Comparison of ENCODE assay signal across 10 cellular contexts in genomic region chr16:2530629-2531318, GRCh38. TPM values are rescaled to one million over a fixed set of nuclear protein-coding genes. Genes with fewer than 3 reads are reported as not detected.
DNase-seq lines count a peak whose midpoint lies in the region; ATAC-seq and TF ChIP-seq lines count a peak whose summit lies in the region.
"Had no signal": no experiment of that assay in that cellular context is flagged by ENCODE, and none has a peak within 500 bp of the region (broad histone marks: within the 10 kb centered on the region; RNA-seq: fewer than 3 reads in every experiment).

No MANE protein-coding gene starts in this region.

- peak overlapping the region; percentile 84 for H2BK12ac ChIP-seq in neuronal stem cell (ENCODE audit: low read length)

- peaks cover 16% of the 10 kb centered on the region for H3K4me1 ChIP-seq in NT2/D1 (ENCODE audit: insufficient read depth, insufficient read length)
- no peaks in the 10 kb centered on the region for H3K4me1 ChIP-seq in endodermal cell (ENCODE audit: control insufficient read depth, insufficient read depth, low read length)
- H3K4me1 ChIP-seq in neuronal stem cell (ENCODE audit: control insufficient read depth in 2 of 2, insufficient read depth in 1 of 2, low read depth in 1 of 2, low read length in 2 of 2), result peaks cover 6 to 15% of the 10 kb centered on the region in 2 donors

- peak overlapping the region; percentile 95 for H2BK5ac ChIP-seq in neuronal stem cell (ENCODE audit: low read length)

- H2BK120ac ChIP-seq in neuronal stem cell (ENCODE audit: low read depth, low read length), result no peak overlapping the region

- no peak overlapping the region for H3K27ac ChIP-seq in endodermal cell (ENCODE audit: low read depth, low read length)
- H3K27ac ChIP-seq in neuronal stem cell (replicated peaks; ENCODE audit: low read length), result no peak overlapping the region

- TF ChIP-seq CTCF in CD14-positive monocyte (IDR thresholded peaks at IDR 0.05), result no peak
- no peak for TF ChIP-seq CTCF in endodermal cell (conservative IDR thresholded peaks at IDR 0.05)

- peak overlapping the region; percentile 38 for H3K18ac ChIP-seq in neuronal stem cell (ENCODE audit: low read length)

- intact Hi-C loops in CD14-positive monocyte (cut with micrococcal nuclease), result no loop called here

- no peak overlapping the region for H3K14ac ChIP-seq in neuronal stem cell (ENCODE audit: low read length)

- H3K27me3 Mint-ChIP-seq in CD14-positive monocyte (ENCODE audit: low read depth in 3 of 3) (peaks cover 0 to 5% (median 0%) of the 10 kb centered on the region in 3 donors), endodermal cell (ENCODE audit: insufficient read depth) (peaks cover 11% of the 10 kb centered on the region)

- no peak for DNase-seq in CD14-positive monocyte (ENCODE audit: low spot score)
- no peak for DNase-seq in NT2/D1 (ENCODE audit: low read depth, low spot score)
- peak; percentile 62 for DNase-seq in endodermal cell
- no peak for DNase-seq in neuronal stem cell (ENCODE audit: low spot score)
- DNase-seq in NCI-H146 (lab: John Stamatoyannopoulos, UW), result no peak
- no peak for DNase-seq in NCI-H1092 (lab: John Stamatoyannopoulos, UW)
- DNase-seq in effector CD4-positive, alpha-beta T cell, result no peak
- DNase-seq: activated CD4-positive, alpha-beta T cell treated with anti-CD3 and anti-CD28 coated beads, Interleukin-2, amount 50 U/mL, for 48 hours; GDM1 had no signal

- peak overlapping the region; percentile 67 for H2BK15ac ChIP-seq in neuronal stem cell (ENCODE audit: low read length)

- H4K8ac ChIP-seq in neuronal stem cell (ENCODE audit: low read depth, low read length), result peak overlapping the region; percentile 23

- peaks cover 7% of the 10 kb centered on the region for H3K79me1 ChIP-seq in neuronal stem cell (ENCODE audit: low read depth, low read length)

- no peak overlapping the region for H4K91ac ChIP-seq in neuronal stem cell (ENCODE audit: low read depth, low read length, poor library complexity)

- H3K27me3 ChIP-seq in NT2/D1 (ENCODE audit: insufficient read depth, insufficient read length), result no peaks in the 10 kb centered on the region
- H3K27me3 ChIP-seq in endodermal cell (ENCODE audit: control insufficient read depth, insufficient read depth, low read length, poor library complexity, severe bottlenecking), result no peaks in the 10 kb centered on the region
- peaks cover 0 to 2% (median 0%) of the 10 kb centered on the region in 3 experiments for H3K27me3 ChIP-seq in neuronal stem cell (ENCODE audit: control insufficient read depth in 3 of 3, insufficient read depth in 3 of 3, low read depth in 1 of 3, low read length in 3 of 3)

- H3K27ac Mint-ChIP-seq in CD14-positive monocyte (peak overlapping the region; percentile 87 to 98 (median 92)), endodermal cell (peak overlapping the region; percentile 92)

- H3K4me3 ChIP-seq in NT2/D1 (ENCODE audit: insufficient read length, low read depth) (no peak overlapping the region), endodermal cell (ENCODE audit: low read length) (peak overlapping the region; percentile 80), neuronal stem cell (ENCODE audit: low read length in 2 of 2) (peak overlapping the region in 1 of 2 donors; percentile 53)

- H3K4me2 ChIP-seq in neuronal stem cell (ENCODE audit: insufficient read depth, low read length, poor library complexity, severe bottlenecking), result peak overlapping the region; percentile 14

- H3K4me1 Mint-ChIP-seq in CD14-positive monocyte (peaks cover 38% of the 10 kb centered on the region), endodermal cell (no peaks in the 10 kb centered on the region)

- peak overlapping the region; percentile 66 for H3K4ac ChIP-seq in neuronal stem cell (ENCODE audit: low read length)

- H3K36me3 ChIP-seq in NT2/D1 (ENCODE audit: insufficient read depth, insufficient read length, low read length), result peaks cover 52% of the 10 kb centered on the region
- peaks cover 32% of the 10 kb centered on the region for H3K36me3 ChIP-seq in endodermal cell (ENCODE audit: control insufficient read depth, insufficient read depth, low read length)
- H3K36me3 ChIP-seq in neuronal stem cell (replicated peaks in 1 of 2; ENCODE audit: control insufficient read depth in 2 of 2, insufficient read depth in 2 of 2, low read length in 2 of 2), result peaks cover 12 to 31% of the 10 kb centered on the region in 2 donors

- no peak overlapping the region for H2AFZ ChIP-seq in neuronal stem cell (ENCODE audit: low read length)

- H3K23ac ChIP-seq in neuronal stem cell (ENCODE audit: low read depth, low read length, poor library complexity), result peak overlapping the region; percentile 99

- 88 to 94% methylated on average over 8 to 14 of the region's 14 CpGs for WGBS in endodermal cell (ENCODE audit: insufficient coverage in 1 of 2, insufficient read length in 1 of 2), 2 experiments
- no CpG with 5 or more reads among the region's 14 CpGs for WGBS in neuronal stem cell (ENCODE audit: extremely low coverage in 2 of 2, insufficient read length in 2 of 2, insufficient replicate concordance in 1 of 2), 2 donors

- no peaks in the 10 kb centered on the region for H3K9me3 ChIP-seq in NT2/D1 (ENCODE audit: insufficient read depth, low read length)
- H3K9me3 ChIP-seq in endodermal cell (ENCODE audit: control insufficient read depth, low read length), result no peaks in the 10 kb centered on the region
- no peaks in the 10 kb centered on the region for H3K9me3 ChIP-seq in neuronal stem cell (replicated peaks in 1 of 2; ENCODE audit: control insufficient read depth in 2 of 2, insufficient read depth in 1 of 2, low read depth in 1 of 2, low read length in 2 of 2)

- H3K4me3 Mint-ChIP-seq in CD14-positive monocyte, result peak overlapping the region; percentile 82 to 91
- peak overlapping the region; percentile 78 for H3K4me3 Mint-ChIP-seq in endodermal cell

- no peaks in the 10 kb centered on the region for H3K9me3 Mint-ChIP-seq in CD14-positive monocyte
- H3K9me3 Mint-ChIP-seq in endodermal cell, result no peaks in the 10 kb centered on the region

- H3K9ac ChIP-seq in NT2/D1 (ENCODE audit: insufficient read length, low read depth) (peak overlapping the region; percentile 84), endodermal cell (ENCODE audit: extremely low read depth, low read length, poor library complexity, severe bottlenecking) (no peak overlapping the region), neuronal stem cell (ENCODE audit: low read depth, low read length, poor library complexity) (peak overlapping the region; percentile 30)

- H3K36me3 Mint-ChIP-seq in CD14-positive monocyte (peaks cover 28 to 53% of the 10 kb centered on the region in 2 donors), endodermal cell (ENCODE audit: low read depth) (peaks cover 11% of the 10 kb centered on the region)

- no peak for ATAC-seq in HG03159 (IDR thresholded peaks at IDR 0.05; ENCODE audit: unreplicated experiment)

- peak overlapping the region; percentile 92 for H2AK5ac ChIP-seq in neuronal stem cell (ENCODE audit: low read depth, low read length)

RNA-seq across cellular contexts. Expression of gene CEMP1, which starts 0.4 kb away (rescaled TPM):
- under 1 TPM in 1 of 2 donors, not detected in 1; 0.56 TPM for polyA plus RNA-seq in CD14-positive monocyte
- total RNA-seq in endodermal cell, result under 1 TPM in 1 of 2 donors, not detected in 1; 0.24 TPM
- polyA plus RNA-seq in endodermal cell (2013, experiment 1 of 2), result not detected
- not detected for polyA plus RNA-seq in endodermal cell (2013, experiment 2 of 2)
- polyA plus RNA-seq in neuronal stem cell (2013, experiment 1 of 2), result not detected
- 0.03 TPM for polyA plus RNA-seq in neuronal stem cell (2013, experiment 2 of 2)

RNA-seq across cellular contexts. Expression of gene PDPK1, which starts 7.0 kb away (rescaled TPM):
- polyA plus RNA-seq in CD14-positive monocyte, result 10 to 100 TPM; 35.6 to 38.6 TPM
- total RNA-seq in endodermal cell, result 10 to 100 TPM; 29.2 to 30.3 TPM
- polyA plus RNA-seq in endodermal cell (2013, experiment 1 of 2), result 19.6 TPM
- polyA plus RNA-seq in endodermal cell (2013, experiment 2 of 2), result 19.3 TPM
- 9.7 TPM for polyA plus RNA-seq in neuronal stem cell (2013, experiment 1 of 2)
- 10.3 TPM for polyA plus RNA-seq in neuronal stem cell (2013, experiment 2 of 2)

RNA-seq across cellular contexts. Expression of gene AMDHD2, which starts 10.6 kb away (rescaled TPM):
- polyA plus RNA-seq in CD14-positive monocyte, result 1 to 10 TPM; 6.9 to 8.4 TPM
- total RNA-seq in endodermal cell, result 10 to 100 TPM; 74.6 to 82.2 TPM
- polyA plus RNA-seq in endodermal cell (2013, experiment 1 of 2), result 24.8 TPM
- 19.3 TPM for polyA plus RNA-seq in endodermal cell (2013, experiment 2 of 2)
- polyA plus RNA-seq in neuronal stem cell (2013, experiment 1 of 2), result 6.3 TPM
- polyA plus RNA-seq in neuronal stem cell (2013, experiment 2 of 2), result 6.9 TPM

RNA-seq across cellular contexts. Expression of gene ATP6V0C, which starts 17.0 kb away (rescaled TPM):
- 100 to 1,000 TPM; 176 to 187 TPM for polyA plus RNA-seq in CD14-positive monocyte
- 100 to 1,000 TPM; 176 to 180 TPM for total RNA-seq in endodermal cell
- polyA plus RNA-seq in endodermal cell (2013, experiment 1 of 2), result 220 TPM
- polyA plus RNA-seq in endodermal cell (2013, experiment 2 of 2), result 207 TPM
- polyA plus RNA-seq in neuronal stem cell (2013, experiment 1 of 2), result 244 TPM
- 240 TPM for polyA plus RNA-seq in neuronal stem cell (2013, experiment 2 of 2)

RNA-seq across cellular contexts. Expression of gene TBC1D24, which starts 55.8 kb away (rescaled TPM):
- polyA plus RNA-seq in CD14-positive monocyte, result 1 to 10 TPM in 1 of 2 donors, under 1 TPM in 1; 0.76 to 2.1 TPM
- 10 to 100 TPM; 15.7 to 19.4 TPM for total RNA-seq in endodermal cell
- 9.0 TPM for polyA plus RNA-seq in endodermal cell (2013, experiment 1 of 2)
- polyA plus RNA-seq in endodermal cell (2013, experiment 2 of 2), result 9.4 TPM
- polyA plus RNA-seq in neuronal stem cell (2013, experiment 1 of 2), result 7.1 TPM
- 7.2 TPM for polyA plus RNA-seq in neuronal stem cell (2013, experiment 2 of 2)
